ENCODE assay signal across 7 cellular contexts in the genomic region with DNA sequence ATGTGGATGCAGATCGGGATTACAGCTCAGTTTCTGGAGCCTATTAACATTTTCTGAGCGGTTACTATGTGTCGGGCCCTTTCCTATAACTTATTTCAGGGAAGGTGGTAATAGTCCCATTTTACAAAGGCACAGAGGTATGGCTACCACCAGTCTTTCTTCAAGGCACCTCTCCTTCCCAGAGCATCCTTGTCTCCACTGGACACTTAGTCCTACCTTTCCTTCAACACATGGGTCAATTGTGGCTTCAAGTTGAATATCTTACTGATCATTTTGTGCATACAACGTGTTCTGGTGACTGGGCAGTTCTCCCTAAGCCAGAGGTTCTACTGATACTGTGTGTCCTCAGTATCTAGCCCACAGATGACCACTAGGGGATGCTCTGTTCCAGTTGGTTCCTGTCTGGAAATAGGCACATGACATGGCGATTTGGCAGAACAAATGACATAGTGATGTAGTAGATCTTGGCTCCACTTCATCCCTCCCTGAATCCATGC.
DNase-seq lines count a peak whose midpoint lies in the region; ATAC-seq, FAIRE-seq and TF ChIP-seq lines count a peak whose summit lies in the region.

No MANE protein-coding gene starts in this region.

- H3K27me3 Mint-ChIP-seq in HFFc6 (ENCODE audit: insufficient read depth) = peaks cover 27% of the 10 kb centered on the region

- peaks cover 10% of the 10 kb centered on the region for H3K4me1 Mint-ChIP-seq in HFFc6 (ENCODE audit: low read depth)
- peaks cover 10% of the 10 kb centered on the region for H3K4me1 Mint-ChIP-seq in stimulated activated effector memory CD8-positive, alpha-beta T cell treated with anti-CD3 and anti-CD28 coated beads, Interleukin-12 subunit alpha, Interleukin-12 subunit beta, amount 100 ng/mL, for 72 hours

- peak; percentile 88 for ATAC-seq in stimulated activated effector memory CD8-positive, alpha-beta T cell treated with anti-CD3 and anti-CD28 coated beads, Interleukin-12 subunit alpha, Interleukin-12 subunit beta, amount 100 ng/mL, for 72 hours

- no peaks in the 10 kb centered on the region for H3K36me3 ChIP-seq in bronchial epithelial cell (ENCODE audit: control insufficient read depth, insufficient read depth, low read length)

- FAIRE-seq in TTC549 (lab: Jason Lieb, UNC) (peak; percentile 15), bronchial epithelial cell (lab: Jason Lieb, UNC) (peak; percentile 55)

- H3K4me3 ChIP-seq in GM12864 (ENCODE audit: low read depth, low read length) (no peak overlapping the region), bronchial epithelial cell (ENCODE audit: low read depth, low read length) (no peak overlapping the region)

- no peaks in the 10 kb centered on the region for H3K36me3 Mint-ChIP-seq in HFFc6 (ENCODE audit: low read depth)
- no peaks in the 10 kb centered on the region for H3K36me3 Mint-ChIP-seq in stimulated activated effector memory CD8-positive, alpha-beta T cell treated with anti-CD3 and anti-CD28 coated beads, Interleukin-12 subunit alpha, Interleukin-12 subunit beta, amount 100 ng/mL, for 72 hours

- H3K4me3 Mint-ChIP-seq in HFFc6 = no peak overlapping the region
- H3K4me3 Mint-ChIP-seq in stimulated activated effector memory CD8-positive, alpha-beta T cell treated with anti-CD3 and anti-CD28 coated beads, Interleukin-12 subunit alpha, Interleukin-12 subunit beta, amount 100 ng/mL, for 72 hours = peak overlapping the region; percentile 45

- peak; percentile 26 for DNase-seq in GM12864 (ENCODE audit: low read depth)
- DNase-seq in HFFc6 = peak; percentile 78
- DNase-seq in NCI-H1930 (lab: John Stamatoyannopoulos, UW) = peak; percentile 12 to 14
- peak; percentile 83 for DNase-seq in bronchial epithelial cell (ENCODE audit: low read depth)
- DNase-seq in left kidney (ENCODE audit: low read depth, low spot score) = peak; percentile 89
- DNase-seq in stimulated activated effector memory CD8-positive, alpha-beta T cell treated with anti-CD3 and anti-CD28 coated beads, Interleukin-12 subunit alpha, Interleukin-12 subunit beta, amount 100 ng/mL, for 72 hours (ENCODE audit: low spot score in 2 of 2) = peak; percentile 11 to 74

- no peak overlapping the region for H3K27ac Mint-ChIP-seq in HFFc6
- no peak overlapping the region for H3K27ac Mint-ChIP-seq in stimulated activated effector memory CD8-positive, alpha-beta T cell treated with anti-CD3 and anti-CD28 coated beads, Interleukin-12 subunit alpha, Interleukin-12 subunit beta, amount 100 ng/mL, for 72 hours

- TF ChIP-seq CTCF in GM12864 (IDR thresholded peaks at IDR 0.05; ENCODE audit: low read depth, low read length, missing control alignments) = peak; percentile 89
- peak; percentile 78 for TF ChIP-seq CTCF in HFFc6 (IDR thresholded peaks at IDR 0.05)
- peak; percentile 95 for TF ChIP-seq CTCF in bronchial epithelial cell (IDR thresholded peaks at IDR 0.05; ENCODE audit: insufficient read depth, low read length, severe bottlenecking)

- H3K27me3 ChIP-seq in bronchial epithelial cell (ENCODE audit: control insufficient read depth, insufficient read depth, low read length) = no peaks in the 10 kb centered on the region

- no peaks in the 10 kb centered on the region for H3K9me3 Mint-ChIP-seq in HFFc6
- H3K9me3 Mint-ChIP-seq in stimulated activated effector memory CD8-positive, alpha-beta T cell treated with anti-CD3 and anti-CD28 coated beads, Interleukin-12 subunit alpha, Interleukin-12 subunit beta, amount 100 ng/mL, for 72 hours = no peaks in the 10 kb centered on the region

Comparison
In these comparisons a context has a peak if more than half of its experiments do, and no peak if none do; other contexts are left out.
1. DNase-seq: peak in every context shown above with its lines; median percentile 89 in left kidney; 83 in bronchial epithelial cell; 78 in HFFc6; 42 in stimulated activated effector memory CD8-positive, alpha-beta T cell treated with anti-CD3 and anti-CD28 coated beads, Interleukin-12 subunit alpha, Interleukin-12 subunit beta, amount 100 ng/mL, for 72 hours; 26 in GM12864; 13 in NCI-H1930.